ENCODE assay signal across 10 cellular contexts in genomic region chr15:101615986-101616848, GRCh38. TPM values are rescaled to one million over a fixed set of nuclear protein-coding genes. Genes with fewer than 3 reads are reported as not detected.
DNase-seq lines count a peak whose midpoint lies in the region; ATAC-seq and TF ChIP-seq lines count a peak whose summit lies in the region.
"Had no signal": no experiment of that assay in that cellular context is flagged by ENCODE, and none has a peak within 500 bp of the region (broad histone marks: within the 10 kb centered on the region; RNA-seq: fewer than 3 reads in every experiment).

No MANE protein-coding gene starts in this region.

- no peak overlapping the region for H3K4me3 Mint-ChIP-seq in T-helper 17 cell
- H3K4me3 Mint-ChIP-seq: activated CD8-positive, alpha-beta memory T cell treated with anti-CD3 and anti-CD28 coated beads, Interleukin-2, amount 10 ng/mL, durations not matched to agents 7 days and 5 days had no signal

- no peak overlapping the region for H3K9ac ChIP-seq in colonic mucosa (ENCODE audit: low read depth in 2 of 2, low read length in 2 of 2)

- H3K4me1 ChIP-seq in colonic mucosa (peaks cover 13% of the 10 kb centered on the region), lung (ENCODE audit: control insufficient read depth in 2 of 2, insufficient read depth in 2 of 2, low read length in 2 of 2) (peaks cover 2 to 12% of the 10 kb centered on the region in 2 donors)
- no peaks in the 10 kb centered on the region for H3K4me1 ChIP-seq in effector memory CD4-positive, alpha-beta T cell (ENCODE audit: control insufficient read depth, insufficient read depth, low read length, poor library complexity, severe bottlenecking)

- H3K27ac Mint-ChIP-seq in T-helper 17 cell = no peak overlapping the region
- H3K27ac Mint-ChIP-seq: activated CD8-positive, alpha-beta memory T cell treated with anti-CD3 and anti-CD28 coated beads, Interleukin-2, amount 10 ng/mL, durations not matched to agents 7 days and 5 days had no signal

- H3K36me3 ChIP-seq in MG63 (0 out of 2 replicates have a peak, but pooled peaks cover 4% of the 10 kb centered on the region), colonic mucosa (no peaks in the 10 kb centered on the region), lung (ENCODE audit: control insufficient read depth in 2 of 2, insufficient read depth in 2 of 2, low read length in 2 of 2) (no peaks in the 10 kb centered on the region)
- H3K36me3 ChIP-seq in effector memory CD4-positive, alpha-beta T cell (ENCODE audit: control insufficient read depth, insufficient read depth, low read length) = peaks cover 5% of the 10 kb centered on the region

- H3K9me3 ChIP-seq in MG63 = no peaks in the 10 kb centered on the region
- H3K9me3 ChIP-seq in colonic mucosa = no peaks in the 10 kb centered on the region
- H3K9me3 ChIP-seq in lung (ENCODE audit: control insufficient read depth in 2 of 2, insufficient read depth in 1 of 2, low read length in 1 of 2) = no peaks in the 10 kb centered on the region
- no peaks in the 10 kb centered on the region for H3K9me3 ChIP-seq in T-helper 17 cell (ENCODE audit: control insufficient read depth, low read length, poor library complexity, severe bottlenecking)
- H3K9me3 ChIP-seq in effector memory CD4-positive, alpha-beta T cell (ENCODE audit: control insufficient read depth, low read length) = no peaks in the 10 kb centered on the region

- peak; percentile 27 for ATAC-seq in lung (ENCODE audit: insufficient read depth, low FRiP score)
- ATAC-seq in T-helper 17 cell = no peak
- ATAC-seq in GM18870 (IDR thresholded peaks at IDR 0.05; ENCODE audit: unreplicated experiment) = no peak
- ATAC-seq: activated CD8-positive, alpha-beta memory T cell treated with anti-CD3 and anti-CD28 coated beads, Interleukin-2, amount 10 ng/mL, durations not matched to agents 7 days and 5 days; GM12878 had no signal

- WGBS in lung, 2 donors = 40 to 62% methylated on average over 25 of the region's 25 CpGs

- no peaks in the 10 kb centered on the region for H3K36me3 Mint-ChIP-seq in T-helper 17 cell (ENCODE audit: low read depth)
- H3K36me3 Mint-ChIP-seq: activated CD8-positive, alpha-beta memory T cell treated with anti-CD3 and anti-CD28 coated beads, Interleukin-2, amount 10 ng/mL, durations not matched to agents 7 days and 5 days had no signal

- DNase-seq in AG09319 (ENCODE audit: extremely low read depth, low read depth) (peak; percentile 8), MG63 (peak; percentile 87), colonic mucosa (peak; percentile 63), lung (ENCODE audit: low spot score) (peak; percentile 47), NOMO-1 (lab: John Stamatoyannopoulos, UW; ENCODE audit: unreplicated experiment in 2 of 2) (no peak), T-helper 17 cell (no peak)
- DNase-seq in effector memory CD4-positive, alpha-beta T cell = no peak

- peaks cover 10% of the 10 kb centered on the region for H3K4me1 Mint-ChIP-seq in T-helper 17 cell

- H3K4me3 ChIP-seq in MG63 (no peak overlapping the region), colonic mucosa (peak overlapping the region; percentile 6), lung (no peak overlapping the region)
- H3K4me3 ChIP-seq in effector memory CD4-positive, alpha-beta T cell (ENCODE audit: insufficient read depth, low read depth, low read length, poor library complexity, severe bottlenecking) = no peak overlapping the region
- H3K4me3 ChIP-seq: GM12878 had no signal

- no peaks in the 10 kb centered on the region for H3K27me3 ChIP-seq in MG63
- no peaks in the 10 kb centered on the region for H3K27me3 ChIP-seq in colonic mucosa
- H3K27me3 ChIP-seq in lung (ENCODE audit: control insufficient read depth, insufficient read depth) = no peaks in the 10 kb centered on the region
- H3K27me3 ChIP-seq in effector memory CD4-positive, alpha-beta T cell (replicated peaks; ENCODE audit: control insufficient read depth, insufficient read depth, low read length, poor library complexity, severe bottlenecking) = no peaks in the 10 kb centered on the region

- intact Hi-C loops in colonic mucosa (cut with DNase I) = no loop called here

- H3K27ac ChIP-seq in colonic mucosa (no peak overlapping the region), lung (ENCODE audit: low read depth in 1 of 2, low read length in 1 of 2) (no peak overlapping the region)
- H3K27ac ChIP-seq in effector memory CD4-positive, alpha-beta T cell (ENCODE audit: insufficient read depth, low read length, poor library complexity, severe bottlenecking) = no peak overlapping the region

- H3K27me3 Mint-ChIP-seq in T-helper 17 cell = no peaks in the 10 kb centered on the region
- H3K27me3 Mint-ChIP-seq: activated CD8-positive, alpha-beta memory T cell treated with anti-CD3 and anti-CD28 coated beads, Interleukin-2, amount 10 ng/mL, durations not matched to agents 7 days and 5 days had no signal

- TF ChIP-seq CTCF in AG09319 (IDR thresholded peaks at IDR 0.05; ENCODE audit: low read depth, low read length) (no peak), colonic mucosa (IDR thresholded peaks at IDR 0.05) (no peak), lung (IDR thresholded peaks at IDR 0.05; ENCODE audit: control extremely low read depth, extremely low read depth) (no peak)

RNA-seq across cellular contexts. Expression of gene TM2D3, which starts 36.0 kb away (rescaled TPM):
- 32.8 and 51.4 TPM in 2 replicates for total RNA-seq in MG63 (2014; rRNA removed; shearing (Covaris generic); ENCODE audit: low replicate concordance)
- total RNA-seq in colonic mucosa = 10 to 100 TPM; 33.7 to 42.7 TPM
- 10 to 100 TPM; 44.3 to 68.1 TPM for total RNA-seq in lung
- 10 to 100 TPM; 40.2 to 44.9 TPM for polyA plus RNA-seq in lung
- 10 to 100 TPM; 66.0 to 91.0 TPM for total RNA-seq in T-helper 17 cell

Comparison
In these comparisons a context has a peak if more than half of its experiments do, and no peak if none do; other contexts are left out.
1. DNase-seq: peak in AG09319 (single experiment), MG63 (single experiment), colonic mucosa (single experiment) and lung (single experiment); none in NOMO-1 (0 of 2), T-helper 17 cell (0 of 3) and effector memory CD4-positive, alpha-beta T cell (0 of 3).